1 cellular context compared by ENCODE assay signal in the genomic region with DNA sequence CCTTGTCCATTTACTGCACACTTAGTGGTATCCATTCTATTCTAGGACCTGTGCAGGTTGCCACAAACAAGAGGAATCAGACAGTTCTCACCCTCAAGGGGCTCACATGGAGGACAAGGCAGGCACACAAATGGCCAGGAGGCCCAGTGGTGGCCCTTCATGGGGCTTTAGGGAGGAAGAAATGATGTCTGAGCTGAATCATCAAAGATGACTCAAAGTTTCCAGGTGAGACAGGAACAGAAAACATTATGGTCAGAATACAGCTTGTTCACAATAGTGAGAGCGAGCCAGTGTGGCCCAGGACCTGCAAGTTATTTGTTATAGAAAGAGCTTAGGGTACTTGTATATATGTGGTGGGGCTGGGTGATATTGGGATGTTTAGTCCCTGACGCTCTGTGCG.
TF ChIP-seq lines count a peak whose summit lies in the region.

No MANE protein-coding gene starts in this region.

TF ChIP-seq in HCT116, 20 proteins besides CTCF, POLR2A, EP300 and RAD21 (continued from another document):
- no peak for TF ChIP-seq TCF7L2 (IDR thresholded peaks at IDR 0.05; ENCODE audit: borderline replicate concordance, extremely low read depth, insufficient read depth, insufficient read length)
- TF ChIP-seq, protein P1, sequence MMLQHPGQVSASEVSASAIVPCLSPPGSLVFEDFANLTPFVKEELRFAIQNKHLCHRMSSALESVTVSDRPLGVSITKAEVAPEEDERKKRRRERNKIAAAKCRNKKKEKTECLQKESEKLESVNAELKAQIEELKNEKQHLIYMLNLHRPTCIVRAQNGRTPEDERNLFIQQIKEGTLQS (IDR thresholded peaks at IDR 0.05) = peak; percentile 43; the same call in 1 of the 2 replicates
- peak; percentile 94 for TF ChIP-seq JUND (IDR thresholded peaks at IDR 0.05)
- peak; percentile 51 for TF ChIP-seq SRF (IDR thresholded peaks at IDR 0.05; ENCODE audit: low read depth)
- no peak for TF ChIP-seq EZH2 (IDR thresholded peaks at IDR 0.05)
